1 cellular context compared by ENCODE assay signal in the genomic region with DNA sequence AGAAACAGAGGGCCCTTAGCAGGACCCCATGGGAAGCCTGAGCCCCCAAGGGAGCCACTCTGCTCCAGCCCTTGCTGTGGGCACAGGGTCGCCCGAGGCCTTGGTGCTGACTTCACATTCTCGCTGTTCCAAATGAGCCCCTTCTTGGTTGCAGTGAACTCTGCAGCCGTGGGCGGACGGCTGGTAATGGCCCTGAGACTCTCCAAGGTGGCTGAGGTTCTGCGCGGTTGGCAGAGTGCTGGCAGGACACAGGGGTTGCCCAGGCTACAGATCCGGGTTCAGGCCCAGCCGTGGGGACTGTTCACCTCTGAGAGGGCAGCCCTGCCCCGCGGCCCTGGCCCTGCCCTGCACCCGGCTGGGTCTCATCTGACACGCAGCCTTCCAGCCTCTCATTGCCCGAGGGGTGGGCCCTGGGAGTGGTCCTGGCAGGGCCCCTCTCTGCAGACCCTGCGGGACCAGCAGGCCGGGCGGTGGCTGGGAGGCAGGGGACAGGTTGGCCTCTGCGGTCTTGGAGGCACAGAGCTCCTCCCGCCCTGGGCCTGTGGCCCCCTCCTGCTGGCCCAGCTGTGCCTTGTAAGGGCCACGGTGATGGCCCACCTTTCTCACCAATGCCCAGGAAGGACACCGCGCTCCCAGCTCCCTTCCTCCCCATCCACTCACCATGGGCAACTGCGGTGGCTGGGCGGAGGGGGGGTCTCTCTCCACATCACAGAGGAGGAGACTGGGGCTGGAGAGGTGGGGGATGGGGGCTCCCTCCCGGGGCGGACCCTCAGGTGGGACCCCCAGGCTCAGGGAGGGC.
TF ChIP-seq lines count a peak whose summit lies in the region.

No MANE protein-coding gene starts in this region.

TF ChIP-seq in GM12878, 131 proteins besides CTCF, POLR2A, EP300 and RAD21 (continued from another document):
- TF ChIP-seq, protein P1, sequence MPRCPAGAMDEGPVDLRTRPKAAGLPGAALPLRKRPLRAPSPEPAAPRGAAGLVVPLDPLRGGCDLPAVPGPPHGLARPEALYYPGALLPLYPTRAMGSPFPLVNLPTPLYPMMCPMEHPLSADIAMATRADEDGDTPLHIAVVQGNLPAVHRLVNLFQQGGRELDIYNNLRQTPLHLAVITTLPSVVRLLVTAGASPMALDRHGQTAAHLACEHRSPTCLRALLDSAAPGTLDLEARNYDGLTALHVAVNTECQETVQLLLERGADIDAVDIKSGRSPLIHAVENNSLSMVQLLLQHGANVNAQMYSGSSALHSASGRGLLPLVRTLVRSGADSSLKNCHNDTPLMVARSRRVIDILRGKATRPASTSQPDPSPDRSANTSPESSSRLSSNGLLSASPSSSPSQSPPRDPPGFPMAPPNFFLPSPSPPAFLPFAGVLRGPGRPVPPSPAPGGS (IDR thresholded peaks at IDR 0.05; ENCODE audit: borderline replicate concordance, insufficient read depth, low read depth, low read length, poor library complexity, severe bottlenecking) = peak; percentile 6
- TF ChIP-seq SUPT20H (IDR thresholded peaks at IDR 0.05; ENCODE audit: borderline replicate concordance, control insufficient read depth, low read depth, low read length) = no peak
- TF ChIP-seq, protein P2, sequence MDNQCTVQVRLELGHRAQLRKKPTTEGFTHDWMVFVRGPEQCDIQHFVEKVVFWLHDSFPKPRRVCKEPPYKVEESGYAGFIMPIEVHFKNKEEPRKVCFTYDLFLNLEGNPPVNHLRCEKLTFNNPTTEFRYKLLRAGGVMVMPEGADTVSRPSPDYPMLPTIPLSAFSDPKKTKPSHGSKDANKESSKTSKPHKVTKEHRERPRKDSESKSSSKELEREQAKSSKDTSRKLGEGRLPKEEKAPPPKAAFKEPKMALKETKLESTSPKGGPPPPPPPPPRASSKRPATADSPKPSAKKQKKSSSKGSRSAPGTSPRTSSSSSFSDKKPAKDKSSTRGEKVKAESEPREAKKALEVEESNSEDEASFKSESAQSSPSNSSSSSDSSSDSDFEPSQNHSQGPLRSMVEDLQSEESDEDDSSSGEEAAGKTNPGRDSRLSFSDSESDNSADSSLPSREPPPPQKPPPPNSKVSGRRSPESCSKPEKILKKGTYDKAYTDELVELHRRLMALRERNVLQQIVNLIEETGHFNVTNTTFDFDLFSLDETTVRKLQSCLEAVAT (IDR thresholded peaks at IDR 0.05) = 0 out of 2 replicates have a peak, but pooled peaks have one; percentile 43
- peak; percentile 10; the same call in 1 of the 2 replicates for TF ChIP-seq GATAD2B (conservative IDR thresholded peaks at IDR 0.05; ENCODE audit: low read depth)
- peak; percentile 57; the same call in 1 of the 2 replicates for TF ChIP-seq SMAD5 (IDR thresholded peaks at IDR 0.05; ENCODE audit: low read depth)
- no peak for TF ChIP-seq MYB (IDR thresholded peaks at IDR 0.05; ENCODE audit: borderline replicate concordance, low read depth, low read length)
- TF ChIP-seq, protein P3, sequence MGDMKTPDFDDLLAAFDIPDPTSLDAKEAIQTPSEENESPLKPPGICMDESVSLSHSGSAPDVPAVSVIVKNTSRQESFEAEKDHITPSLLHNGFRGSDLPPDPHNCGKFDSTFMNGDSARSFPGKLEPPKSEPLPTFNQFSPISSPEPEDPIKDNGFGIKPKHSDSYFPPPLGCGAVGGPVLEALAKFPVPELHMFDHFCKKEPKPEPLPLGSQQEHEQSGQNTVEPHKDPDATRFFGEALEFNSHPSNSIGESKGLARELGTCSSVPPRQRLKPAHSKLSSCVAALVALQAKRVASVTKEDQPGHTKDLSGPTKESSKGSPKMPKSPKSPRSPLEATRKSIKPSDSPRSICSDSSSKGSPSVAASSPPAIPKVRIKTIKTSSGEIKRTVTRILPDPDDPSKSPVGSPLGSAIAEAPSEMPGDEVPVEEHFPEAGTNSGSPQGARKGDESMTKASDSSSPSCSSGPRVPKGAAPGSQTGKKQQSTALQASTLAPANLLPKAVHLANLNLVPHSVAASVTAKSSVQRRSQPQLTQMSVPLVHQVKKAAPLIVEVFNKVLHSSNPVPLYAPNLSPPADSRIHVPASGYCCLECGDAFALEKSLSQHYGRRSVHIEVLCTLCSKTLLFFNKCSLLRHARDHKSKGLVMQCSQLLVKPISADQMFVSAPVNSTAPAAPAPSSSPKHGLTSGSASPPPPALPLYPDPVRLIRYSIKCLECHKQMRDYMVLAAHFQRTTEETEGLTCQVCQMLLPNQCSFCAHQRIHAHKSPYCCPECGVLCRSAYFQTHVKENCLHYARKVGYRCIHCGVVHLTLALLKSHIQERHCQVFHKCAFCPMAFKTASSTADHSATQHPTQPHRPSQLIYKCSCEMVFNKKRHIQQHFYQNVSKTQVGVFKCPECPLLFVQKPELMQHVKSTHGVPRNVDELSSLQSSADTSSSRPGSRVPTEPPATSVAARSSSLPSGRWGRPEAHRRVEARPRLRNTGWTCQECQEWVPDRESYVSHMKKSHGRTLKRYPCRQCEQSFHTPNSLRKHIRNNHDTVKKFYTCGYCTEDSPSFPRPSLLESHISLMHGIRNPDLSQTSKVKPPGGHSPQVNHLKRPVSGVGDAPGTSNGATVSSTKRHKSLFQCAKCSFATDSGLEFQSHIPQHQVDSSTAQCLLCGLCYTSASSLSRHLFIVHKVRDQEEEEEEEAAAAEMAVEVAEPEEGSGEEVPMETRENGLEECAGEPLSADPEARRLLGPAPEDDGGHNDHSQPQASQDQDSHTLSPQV (IDR thresholded peaks at IDR 0.05) = peak; percentile 15; the same call in 1 of the 2 replicates
